ENCODE assay signal across 8 cellular contexts in the genomic region with DNA sequence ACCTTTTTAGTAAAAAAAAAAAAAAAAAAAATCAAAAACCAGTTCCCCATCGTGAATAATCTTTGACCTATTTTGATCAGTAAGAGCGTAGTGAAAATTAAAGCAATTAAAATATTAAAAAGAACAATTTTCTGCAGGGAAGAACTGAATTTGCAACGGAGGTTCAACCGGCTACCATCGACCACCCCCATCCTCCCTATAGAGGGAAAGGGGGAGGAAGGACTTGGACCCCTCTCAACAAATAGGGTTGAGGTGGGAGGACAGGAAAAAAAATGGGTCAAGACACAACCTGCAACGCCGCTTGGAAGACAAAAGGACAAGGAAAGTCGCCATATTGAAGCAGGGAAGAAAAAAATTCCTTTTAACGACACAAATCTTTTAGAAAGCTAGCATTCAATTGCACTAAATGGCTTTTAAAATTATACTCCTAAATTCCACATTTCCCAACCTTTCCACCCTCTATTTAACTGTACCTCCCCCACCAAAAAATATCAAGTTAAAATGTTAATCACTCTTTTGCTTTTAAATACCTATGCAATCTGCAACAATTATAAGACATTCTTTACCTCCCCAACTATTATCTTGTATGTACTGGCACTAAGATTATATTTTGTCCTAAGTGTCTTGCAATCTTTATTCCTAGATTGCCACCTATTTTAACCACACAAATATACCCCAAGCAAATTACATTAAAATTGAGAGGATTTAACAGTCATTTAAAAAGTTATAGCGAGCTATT. TPM values are rescaled to one million over a fixed set of nuclear protein-coding genes. Genes with fewer than 3 reads are reported as not detected.
DNase-seq lines count a peak whose midpoint lies in the region; ATAC-seq and TF ChIP-seq lines count a peak whose summit lies in the region.

No MANE protein-coding gene starts in this region.

- H3K27ac ChIP-seq in esophagus muscularis mucosa (replicated peaks in 1 of 4) (peak overlapping the region; percentile 90 to 98 (median 96)), uterus (peak overlapping the region; percentile 98 to 100)

- H3K36me3 ChIP-seq in esophagus muscularis mucosa (peaks cover 11 to 30% (median 20%) of the 10 kb centered on the region in 4 donors), uterus (no peaks in the 10 kb centered on the region)

- H3K4me1 Mint-ChIP-seq in activated CD8-positive, alpha-beta memory T cell treated with anti-CD3 and anti-CD28 coated beads, Interleukin-2, amount 10 ng/mL, durations not matched to agents 7 days and 5 days: peaks cover 53% of the 10 kb centered on the region
- peaks cover 37 to 60% (median 48%) of the 10 kb centered on the region in 3 donors for H3K4me1 Mint-ChIP-seq in naive B cell

- peaks cover 3% of the 10 kb centered on the region for H3K27me3 Mint-ChIP-seq in activated CD8-positive, alpha-beta memory T cell treated with anti-CD3 and anti-CD28 coated beads, Interleukin-2, amount 10 ng/mL, durations not matched to agents 7 days and 5 days
- H3K27me3 Mint-ChIP-seq in naive B cell: no peaks in the 10 kb centered on the region

- DNase-seq in ACHN (peak; percentile 82), NCI-H345 (lab: John Stamatoyannopoulos, UW) (peak; percentile 48), esophagus muscularis mucosa (ENCODE audit: extremely low spot score) (no peak), naive B cell (peak; percentile 42), uterus (peak in 1 of 2 donors; percentile 53), 8988T (no peak)
- peak; percentile 62 for DNase-seq in activated CD8-positive, alpha-beta memory T cell treated with anti-CD3 and anti-CD28 coated beads, Interleukin-2, amount 10 ng/mL, durations not matched to agents 7 days and 5 days

- TF ChIP-seq POLR2A in GM19099 (IDR thresholded peaks at IDR 0.05; ENCODE audit: extremely low read depth, insufficient read length, low read depth): peak; percentile 65
- no peak for TF ChIP-seq POLR2A in esophagus muscularis mucosa (IDR thresholded peaks at IDR 0.05; ENCODE audit: low read depth)
- TF ChIP-seq POLR2A in uterus (IDR thresholded peaks at IDR 0.05): no peak

- H3K9me3 ChIP-seq in esophagus muscularis mucosa (no peaks in the 10 kb centered on the region), uterus (no peaks in the 10 kb centered on the region)

- peak overlapping the region; percentile 68 to 91 (median 76) for H3K4me3 ChIP-seq in esophagus muscularis mucosa
- peak overlapping the region; percentile 78 to 99 for H3K4me3 ChIP-seq in uterus

- in situ Hi-C loops in ACHN (cut with HindIII; ENCODE audit: low pct_ligation_motif_present, low pct_unique_long_range_greater_than_20kb, low sequenced_read_pairs): no loop called here

- WGBS in esophagus muscularis mucosa: under 1% methylated on average over 10 of the region's 10 CpGs

- TF ChIP-seq EP300 in esophagus muscularis mucosa (IDR thresholded peaks at IDR 0.05): no peak

- no peaks in the 10 kb centered on the region for H3K9me3 Mint-ChIP-seq in activated CD8-positive, alpha-beta memory T cell treated with anti-CD3 and anti-CD28 coated beads, Interleukin-2, amount 10 ng/mL, durations not matched to agents 7 days and 5 days (ENCODE audit: low read depth)
- H3K9me3 Mint-ChIP-seq in naive B cell: peaks cover 0 to 4% (median 0%) of the 10 kb centered on the region in 7 donors

- H3K36me3 Mint-ChIP-seq in activated CD8-positive, alpha-beta memory T cell treated with anti-CD3 and anti-CD28 coated beads, Interleukin-2, amount 10 ng/mL, durations not matched to agents 7 days and 5 days: peaks cover 65% of the 10 kb centered on the region
- peaks cover 22 to 30% of the 10 kb centered on the region in 2 donors for H3K36me3 Mint-ChIP-seq in naive B cell

- intact Hi-C loops in esophagus muscularis mucosa (cut with DNase I): no loop called here
- intact Hi-C loops in uterus (cut with DNase I; ENCODE audit: low total_unique reads): no loop called here

- TF ChIP-seq CTCF in esophagus muscularis mucosa (IDR thresholded peaks at IDR 0.05) (no peak), uterus (IDR thresholded peaks at IDR 0.05) (no peak)

- CTCF ChIA-PET in activated CD8-positive, alpha-beta memory T cell treated with anti-CD3 and anti-CD28 coated beads, Interleukin-2, amount 10 ng/mL, durations not matched to agents 7 days and 5 days (lab: Charles Lee): interaction anchor here (0.6 to 4.3 kb wide), 21 partner anchors 11 to 401 kb away, joined by 3 to 40 read pairs (median 4); partner anchors contain the start of genes ATAT1, DHX16 and PRR3

- ATAC-seq in activated CD8-positive, alpha-beta memory T cell treated with anti-CD3 and anti-CD28 coated beads, Interleukin-2, amount 10 ng/mL, durations not matched to agents 7 days and 5 days: no peak
- ATAC-seq in naive B cell (ENCODE audit: low read depth in 2 of 2): no peak

- peak overlapping the region; percentile 97 for H3K4me3 Mint-ChIP-seq in activated CD8-positive, alpha-beta memory T cell treated with anti-CD3 and anti-CD28 coated beads, Interleukin-2, amount 10 ng/mL, durations not matched to agents 7 days and 5 days
- H3K4me3 Mint-ChIP-seq in naive B cell: peak overlapping the region; percentile 94 to 100 (median 98)

- H3K4me1 ChIP-seq in esophagus muscularis mucosa: peaks cover 54 to 62% (median 59%) of the 10 kb centered on the region in 4 donors
- peaks cover 0 to 30% of the 10 kb centered on the region in 2 donors for H3K4me1 ChIP-seq in uterus

- H3K27ac Mint-ChIP-seq in activated CD8-positive, alpha-beta memory T cell treated with anti-CD3 and anti-CD28 coated beads, Interleukin-2, amount 10 ng/mL, durations not matched to agents 7 days and 5 days: peak overlapping the region; percentile 100
- H3K27ac Mint-ChIP-seq in naive B cell: peak overlapping the region; percentile 99 to 100 (median 100)

- no peaks in the 10 kb centered on the region for H3K27me3 ChIP-seq in esophagus muscularis mucosa
- no peaks in the 10 kb centered on the region for H3K27me3 ChIP-seq in uterus

RNA-seq across cellular contexts. Expression of gene PPP1R10, which starts 1.7 kb away (rescaled TPM):
- total RNA-seq in activated CD8-positive, alpha-beta memory T cell treated with anti-CD3 and anti-CD28 coated beads, Interleukin-2, amount 10 ng/mL, durations not matched to agents 7 days and 5 days: 100 to 1,000 TPM; 101 to 134 TPM
- 10 to 100 TPM; 24.5 to 53.6 (median 37.9) TPM for total RNA-seq in esophagus muscularis mucosa
- polyA plus RNA-seq in naive B cell (ENCODE audit: low read depth in 6 of 6): 10 to 100 TPM in 5 of 6 donors, 1 to 10 TPM in 1; 7.8 to 27.9 (median 25.9) TPM
- 10 to 100 TPM; 24.1 to 86.0 (median 40.2) TPM for total RNA-seq in uterus

RNA-seq across cellular contexts. Expression of gene MRPS18B, which starts 2.3 kb away (rescaled TPM):
- total RNA-seq in activated CD8-positive, alpha-beta memory T cell treated with anti-CD3 and anti-CD28 coated beads, Interleukin-2, amount 10 ng/mL, durations not matched to agents 7 days and 5 days: 10 to 100 TPM; 48.2 to 65.7 TPM
- total RNA-seq in esophagus muscularis mucosa (10 to 100 TPM; 36.0 to 41.8 (median 40.0) TPM), uterus (10 to 100 TPM; 15.1 to 45.5 (median 36.7) TPM)
- 100 to 1,000 TPM; 101 to 221 (median 142) TPM for polyA plus RNA-seq in naive B cell (ENCODE audit: low read depth in 6 of 6)

RNA-seq across cellular contexts. Expression of gene ATAT1, which starts 11.3 kb away (rescaled TPM):
- 1 to 10 TPM; 7.5 to 8.4 TPM for total RNA-seq in activated CD8-positive, alpha-beta memory T cell treated with anti-CD3 and anti-CD28 coated beads, Interleukin-2, amount 10 ng/mL, durations not matched to agents 7 days and 5 days
- total RNA-seq in esophagus muscularis mucosa (1 to 10 TPM; 2.7 to 8.7 (median 5.1) TPM), uterus (10 to 100 TPM in 2 of 4 donors, 1 to 10 TPM in 1, not detected in 1; 8.5 to 10.2 (median 10.1) TPM)
- 1 to 10 TPM in 5 of 6 donors, under 1 TPM in 1; 0.79 to 4.1 (median 2.0) TPM for polyA plus RNA-seq in naive B cell (ENCODE audit: low read depth in 6 of 6)

RNA-seq across cellular contexts. Expression of gene C6orf136, which starts 31.5 kb away (rescaled TPM):
- 10 to 100 TPM; 32.5 to 33.9 TPM for total RNA-seq in activated CD8-positive, alpha-beta memory T cell treated with anti-CD3 and anti-CD28 coated beads, Interleukin-2, amount 10 ng/mL, durations not matched to agents 7 days and 5 days
- 10 to 100 TPM in 3 of 4 donors, 1 to 10 TPM in 1; 8.0 to 28.2 (median 24.0) TPM for total RNA-seq in esophagus muscularis mucosa
- polyA plus RNA-seq in naive B cell (ENCODE audit: low read depth in 6 of 6): 10 to 100 TPM in 4 of 6 donors, 1 to 10 TPM in 2; 8.1 to 15.5 (median 12.2) TPM
- total RNA-seq in uterus: 10 to 100 TPM in 1 of 4 donors, 1 to 10 TPM in 3; 5.6 to 22.2 (median 7.7) TPM

RNA-seq across cellular contexts. Expression of gene ABCF1, which starts 44.1 kb away (rescaled TPM):
- total RNA-seq in activated CD8-positive, alpha-beta memory T cell treated with anti-CD3 and anti-CD28 coated beads, Interleukin-2, amount 10 ng/mL, durations not matched to agents 7 days and 5 days: 10 to 100 TPM; 73.8 to 98.6 TPM
- 10 to 100 TPM; 39.0 to 60.8 (median 51.4) TPM for total RNA-seq in esophagus muscularis mucosa
- 10 to 100 TPM; 11.5 to 31.0 (median 19.3) TPM for polyA plus RNA-seq in naive B cell (ENCODE audit: low read depth in 6 of 6)
- 10 to 100 TPM; 17.4 to 48.6 (median 28.9) TPM for total RNA-seq in uterus

Comparison
In these comparisons a context has a peak if more than half of its experiments do, and no peak if none do; other contexts are left out.
1. DNase-seq: peak in ACHN (single experiment), NCI-H345 (single experiment), activated CD8-positive, alpha-beta memory T cell treated with anti-CD3 and anti-CD28 coated beads, Interleukin-2, amount 10 ng/mL, durations not matched to agents 7 days and 5 days (single experiment) and naive B cell (single experiment); none in esophagus muscularis mucosa (single experiment) and 8988T (single experiment).